ENCODE assay signal across 22 cellular contexts in genomic region chr20:53994088-53994487, GRCh38.
"Had no signal": no experiment of that assay in that cellular context is flagged by ENCODE, and none has a peak within 500 bp of the region (broad histone marks: within the 10 kb centered on the region; RNA-seq: fewer than 3 reads in every experiment).

No MANE protein-coding gene starts in this region.

- H3K27me3 ChIP-seq: pancreas, sigmoid colon, tibial artery, vagina had no signal

- H3K36me3 ChIP-seq: left ventricle myocardium inferior, pancreas, prostate gland, sigmoid colon, spleen, suprapubic skin, thoracic aorta, tibial artery, vagina had no signal

- H3K9me3 ChIP-seq: pancreas, prostate gland, sigmoid colon, suprapubic skin, thoracic aorta, tibial artery, vagina had no signal

- H3K27ac ChIP-seq: left ventricle myocardium inferior, pancreas, prostate gland, sigmoid colon, spleen, suprapubic skin, thoracic aorta, tibial artery, vagina had no signal

- DNase-seq: hypothalamus; kidney; left colon; left ventricle myocardium inferior; mesendoderm; naive thymus-derived CD4-positive, alpha-beta T cell; nucleus accumbens; pancreas; posterior cingulate gyrus; retina; right cardiac atrium; sigmoid colon; small intestine; spleen; stimulated activated CD4-positive, alpha-beta T cell treated with anti-CD3 and anti-CD28 coated beads, Interleukin-4, amount 100 ng/mL, for 24 hours; stimulated activated naive CD4-positive, alpha-beta T cell; tibial artery had no signal

- H3K4me3 ChIP-seq: left ventricle myocardium inferior, lung, pancreas, prostate gland, sigmoid colon, spleen, suprapubic skin, thoracic aorta, tibial artery, vagina had no signal

- H3K4me1 ChIP-seq: left ventricle myocardium inferior, pancreas, prostate gland, sigmoid colon, spleen, suprapubic skin, tibial artery, vagina had no signal
